Comparison of ENCODE assay signal across 8 cellular contexts in the genomic region with DNA sequence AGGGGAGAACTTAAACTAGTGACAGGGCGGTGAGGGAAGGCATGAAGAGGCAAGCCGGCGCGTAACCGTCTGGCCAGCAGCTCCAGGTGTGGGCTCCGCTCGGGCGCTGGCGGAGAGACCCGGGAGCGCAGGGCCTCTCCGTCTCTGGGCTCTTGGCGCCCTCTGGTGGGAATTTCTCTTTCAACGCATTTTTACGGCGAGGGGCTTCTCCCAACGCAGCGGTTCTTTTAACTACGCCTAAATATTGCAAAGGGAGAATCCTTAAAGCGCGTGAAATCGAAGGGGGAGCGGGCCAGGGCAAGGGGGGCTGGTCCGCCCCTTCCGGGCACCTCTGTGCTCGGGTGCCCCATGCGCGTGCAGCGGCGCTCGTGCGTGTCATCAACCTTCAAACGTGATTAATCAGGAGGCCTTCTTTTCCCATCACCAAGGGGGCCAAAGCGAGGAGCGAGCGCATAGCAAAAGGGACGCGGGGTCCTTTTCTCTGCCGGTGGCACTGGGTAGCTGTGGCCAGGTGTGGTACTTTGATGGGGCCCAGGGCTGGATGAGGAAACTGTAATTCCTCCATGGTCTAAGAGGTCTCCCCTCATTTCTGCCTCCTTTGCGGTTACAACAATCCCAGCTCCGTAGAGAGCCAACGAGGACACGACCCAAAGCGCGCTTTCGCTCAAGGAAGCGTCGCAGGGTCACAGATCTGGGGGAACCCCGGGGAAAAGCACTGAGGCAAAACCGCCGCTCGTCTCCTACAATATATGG. TPM values are rescaled to one million over a fixed set of nuclear protein-coding genes. Genes with fewer than 3 reads are reported as not detected.
DNase-seq lines count a peak whose midpoint lies in the region; ATAC-seq and TF ChIP-seq lines count a peak whose summit lies in the region.

No MANE protein-coding gene starts in this region.

- H3K4me3 ChIP-seq in MG63 (peak overlapping the region; percentile 49), SJSA1 (peak overlapping the region; percentile 35), left ventricle myocardium inferior (peak overlapping the region; percentile 59)

- intact Hi-C loops in left ventricle myocardium inferior (cut with micrococcal nuclease) = loop anchor here (10.0 kb wide), 2 partner anchors 411 to 451 kb away; no protein-coding TSS in a partner anchor

- no peaks in the 10 kb centered on the region for H3K36me3 ChIP-seq in MG63
- no peaks in the 10 kb centered on the region for H3K36me3 ChIP-seq in SJSA1
- no peaks in the 10 kb centered on the region for H3K36me3 ChIP-seq in left ventricle myocardium inferior

- no peaks in the 10 kb centered on the region for H3K9me3 Mint-ChIP-seq in activated naive CD4-positive, alpha-beta T cell treated with anti-CD3 and anti-CD28 coated beads, Interleukin-2, amount 50 U/mL, for 24 hours

- H3K27me3 ChIP-seq in MG63 (peaks cover 44% of the 10 kb centered on the region), SJSA1 (replicated peaks) (peaks cover 68% of the 10 kb centered on the region), left ventricle myocardium inferior (ENCODE audit: low read depth) (peaks cover 97% of the 10 kb centered on the region)

- peak overlapping the region; percentile 74 for H3K27ac Mint-ChIP-seq in activated naive CD4-positive, alpha-beta T cell treated with anti-CD3 and anti-CD28 coated beads, Interleukin-2, amount 50 U/mL, for 24 hours

- DNase-seq in NCI-H1436 (lab: John Stamatoyannopoulos, UW) = peak; percentile 86
- no peak for DNase-seq in NCI-H1436 treated with DMSO at 0.1 percent for 48 hours (lab: John Stamatoyannopoulos, UW)
- DNase-seq in MG63 = peak; percentile 59
- DNase-seq in SJSA1 (ENCODE audit: low read depth in 1 of 2, low spot score in 2 of 2) = peak; percentile 65 to 67
- DNase-seq in left ventricle myocardium inferior = peak; percentile 33
- DNase-seq in putamen (ENCODE audit: low spot score) = peak; percentile 63

- no peak for ATAC-seq in GM19452 (IDR thresholded peaks at IDR 0.05; ENCODE audit: unreplicated experiment)

- peaks cover 50% of the 10 kb centered on the region for H3K4me1 Mint-ChIP-seq in activated naive CD4-positive, alpha-beta T cell treated with anti-CD3 and anti-CD28 coated beads, Interleukin-2, amount 50 U/mL, for 24 hours

- H3K27me3 Mint-ChIP-seq in activated naive CD4-positive, alpha-beta T cell treated with anti-CD3 and anti-CD28 coated beads, Interleukin-2, amount 50 U/mL, for 24 hours = peaks cover 63% of the 10 kb centered on the region

- H3K36me3 Mint-ChIP-seq in activated naive CD4-positive, alpha-beta T cell treated with anti-CD3 and anti-CD28 coated beads, Interleukin-2, amount 50 U/mL, for 24 hours = no peaks in the 10 kb centered on the region

- H3K4me1 ChIP-seq in SJSA1 (replicated peaks) (peaks cover 28% of the 10 kb centered on the region), left ventricle myocardium inferior (peaks cover 65% of the 10 kb centered on the region)

- peak; percentile 80 for TF ChIP-seq CTCF in left ventricle myocardium inferior (IDR thresholded peaks at IDR 0.05; ENCODE audit: borderline replicate concordance)

- H3K9me3 ChIP-seq in MG63 (no peaks in the 10 kb centered on the region), SJSA1 (replicated peaks) (no peaks in the 10 kb centered on the region), left ventricle myocardium inferior (replicated peaks) (no peaks in the 10 kb centered on the region)

- no peak overlapping the region for H3K27ac ChIP-seq in SJSA1
- H3K27ac ChIP-seq in left ventricle myocardium inferior (replicated peaks) = no peak overlapping the region

- H3K4me3 Mint-ChIP-seq in activated naive CD4-positive, alpha-beta T cell treated with anti-CD3 and anti-CD28 coated beads, Interleukin-2, amount 50 U/mL, for 24 hours = peak overlapping the region; percentile 84

RNA-seq across cellular contexts. Expression of a gene that starts 0.8 kb away (rescaled TPM):
- 3.2 TPM in 1 of 2 replicates, not detected in the other for total RNA-seq in MG63 (2014; rRNA removed; shearing (Covaris generic); ENCODE audit: low replicate concordance)
- total RNA-seq in SJSA1 (2014; rRNA removed; shearing (Covaris generic)) = 0.21 and 2.8 TPM in 2 replicates
- total RNA-seq in left ventricle myocardium inferior = not detected

RNA-seq across cellular contexts. Expression of a gene that starts 45.7 kb away (rescaled TPM):
- total RNA-seq in MG63 (2014; rRNA removed; shearing (Covaris generic); ENCODE audit: low replicate concordance) = 1.5 TPM in 1 of 2 replicates, not detected in the other
- not detected in 2 replicates for total RNA-seq in SJSA1 (2014; rRNA removed; shearing (Covaris generic))
- total RNA-seq in left ventricle myocardium inferior = 0.82 TPM
